ENCODE assay signal across 24 cellular contexts in genomic region chr3:8931342-8931741, GRCh38. TPM values are rescaled to one million over a fixed set of nuclear protein-coding genes. Genes with fewer than 3 reads are reported as not detected.
A peak's percentile ranks its signal among the peaks of the same experiment; 100 is the strongest.
DNase-seq lines count a peak whose midpoint lies in the region; ATAC-seq and TF ChIP-seq lines count a peak whose summit lies in the region.
"Had no signal": no experiment of that assay in that cellular context is flagged by ENCODE, and none has a peak within 500 bp of the region (broad histone marks: within the 10 kb centered on the region; RNA-seq: fewer than 3 reads in every experiment).

No MANE protein-coding gene starts in this region.

- H4K5ac ChIP-seq in IMR-90 (ENCODE audit: low read depth, low read length) = peak overlapping the region; percentile 44; the same call in 1 of the 2 replicates

- no peaks in the 10 kb centered on the region for H3K79me2 ChIP-seq in osteoblast (ENCODE audit: insufficient read depth, low read length)

- H3K4me2 ChIP-seq in IMR-90 (ENCODE audit: low read depth, low read length) (peak overlapping the region; percentile 78; the same call in 1 of the 2 replicates), osteoblast (ENCODE audit: insufficient read depth, low read length) (peak overlapping the region; percentile 71)

- no peaks in the 10 kb centered on the region for H3K27me3 Mint-ChIP-seq in activated CD4-positive, alpha-beta T cell treated with anti-CD3 and anti-CD28 coated beads, Interleukin-2, amount 10 ng/mL, durations not matched to agents 24 days and 14 days
- H3K27me3 Mint-ChIP-seq: activated naive CD8-positive, alpha-beta T cell; activated T-helper 17 cell treated with anti-CD3 and anti-CD28 coated beads, Interleukin-2, amount 50 U/mL, for 72 hours; central memory CD8-positive, alpha-beta T cell; naive thymus-derived CD4-positive, alpha-beta T cell had no signal

- H2BK20ac ChIP-seq in IMR-90 (ENCODE audit: low read depth, low read length) = peak overlapping the region; percentile 55

- H2AFZ ChIP-seq in IMR-90 (replicated peaks; ENCODE audit: low read length, poor library complexity) (no peak overlapping the region), osteoblast (ENCODE audit: low read length) (peak overlapping the region; percentile 54)

- H3K4me1 Mint-ChIP-seq in activated CD4-positive, alpha-beta T cell treated with anti-CD3 and anti-CD28 coated beads, Interleukin-2, amount 10 ng/mL, durations not matched to agents 24 days and 14 days = peaks cover 3% of the 10 kb centered on the region
- H3K4me1 Mint-ChIP-seq: activated T-helper 17 cell treated with anti-CD3 and anti-CD28 coated beads, Interleukin-2, amount 50 U/mL, for 72 hours; CD14-positive monocyte; central memory CD8-positive, alpha-beta T cell; naive thymus-derived CD4-positive, alpha-beta T cell had no signal

- CTCF ChIA-PET in IMR-90 (lab: Yijun Ruan, JAX) = no interaction called here

- TF ChIP-seq CTCF in BE2C (IDR thresholded peaks at IDR 0.05; ENCODE audit: low read depth, low read length) = no peak
- TF ChIP-seq CTCF in IMR-90 (conservative IDR thresholded peaks at IDR 0.05; ENCODE audit: low read depth, low read length) = no peak
- TF ChIP-seq CTCF in choroid plexus epithelial cell (conservative IDR thresholded peaks at IDR 0.05; ENCODE audit: low read depth, low read length) = no peak
- no peak for TF ChIP-seq CTCF in osteoblast (IDR thresholded peaks at IDR 0.05; ENCODE audit: extremely low read depth, low read depth, low read length)

- peak overlapping the region; percentile 54 for H2BK5ac ChIP-seq in IMR-90 (ENCODE audit: low read depth, low read length, poor library complexity, severe bottlenecking)

- H3K36me3 Mint-ChIP-seq in activated CD4-positive, alpha-beta T cell treated with anti-CD3 and anti-CD28 coated beads, Interleukin-2, amount 10 ng/mL, durations not matched to agents 24 days and 14 days (ENCODE audit: low read depth) = peaks cover 32% of the 10 kb centered on the region

- H3K9ac ChIP-seq in IMR-90 (ENCODE audit: low read depth, low read length) = 0 out of 2 replicates have a peak overlapping the region, but pooled peaks have one; percentile 2

- H4K20me1 ChIP-seq in IMR-90 (ENCODE audit: insufficient read depth, low read length) (no peaks in the 10 kb centered on the region), osteoblast (ENCODE audit: insufficient read depth, low read length) (no peaks in the 10 kb centered on the region)

- TF ChIP-seq POLR2A in IMR-90 (IDR thresholded peaks at IDR 0.05; ENCODE audit: low read depth, low read length) = no peak

- H3K14ac ChIP-seq in IMR-90 (replicated peaks; ENCODE audit: low read depth, low read length) = no peak overlapping the region; the same call in 1 of the 2 replicates

- H3K36me3 ChIP-seq in BE2C (no peaks in the 10 kb centered on the region), IMR-90 (ENCODE audit: control insufficient read depth, insufficient read depth, low read length) (no peaks in the 10 kb centered on the region), osteoblast (ENCODE audit: insufficient read depth, low read length) (no peaks in the 10 kb centered on the region)
- H3K36me3 ChIP-seq: ascending aorta had no signal

- peak; percentile 17 for DNase-seq in BE2C
- no peak for DNase-seq in IMR-90
- peak; percentile 23 for DNase-seq in choroid plexus epithelial cell (ENCODE audit: low read depth)
- no peak for DNase-seq in osteoblast (ENCODE audit: insufficient read length, low spot score, missing footprints)
- DNase-seq in NCI-H510A treated with DMSO at 0.1 percent for 48 hours (lab: John Stamatoyannopoulos, UW) = no peak
- DNase-seq in NCI-H1417 (lab: John Stamatoyannopoulos, UW) = no peak
- DNase-seq in activated CD4-positive, alpha-beta T cell treated with anti-CD3 and anti-CD28 coated beads for 4 hours = no peak
- DNase-seq in activated CD4-positive, alpha-beta T cell treated with anti-CD3 and anti-CD28 coated beads, Interleukin-2, amount 10 ng/mL, durations not matched to agents 24 days and 14 days = no peak
- DNase-seq: ACHN; activated CD4-positive, alpha-beta T cell treated with anti-CD3 and anti-CD28 coated beads, Interleukin-2, amount 50 U/mL, for 4 hours; activated CD8-positive, alpha-beta memory T cell treated with anti-CD3 and anti-CD28 coated beads, Interleukin-2, amount 50 U/mL, for 48 hours; Calu3; DND-41; foreskin keratinocyte; KG1; naive thymus-derived CD4-positive, alpha-beta T cell; NCI-H1694; T-helper 9 cell had no signal

- ATAC-seq in IMR-90 (ENCODE audit: low read depth) = no peak
- ATAC-seq: activated T-helper 17 cell treated with anti-CD3 and anti-CD28 coated beads, Interleukin-2, amount 50 U/mL, for 72 hours; foreskin keratinocyte; GM12878; naive thymus-derived CD4-positive, alpha-beta T cell had no signal

- H2BK15ac ChIP-seq in IMR-90 (ENCODE audit: low read depth, low read length) = 0 out of 3 replicates have a peak overlapping the region, but pooled peaks have one; percentile 15

- H3K4me1 ChIP-seq in BE2C (no peaks in the 10 kb centered on the region), IMR-90 (ENCODE audit: control insufficient read depth, insufficient read depth, low read length) (peaks cover 1% of the 10 kb centered on the region; the same call in 1 of the 2 replicates), osteoblast (ENCODE audit: insufficient read depth, low read length) (no peaks in the 10 kb centered on the region)
- H3K4me1 ChIP-seq: ascending aorta had no signal

- no peaks in the 10 kb centered on the region for H3K9me3 Mint-ChIP-seq in activated CD4-positive, alpha-beta T cell treated with anti-CD3 and anti-CD28 coated beads, Interleukin-2, amount 10 ng/mL, durations not matched to agents 24 days and 14 days
- H3K9me3 Mint-ChIP-seq: central memory CD8-positive, alpha-beta T cell had no signal

- peak overlapping the region; percentile 32; the same call in 1 of the 2 replicates for H3K18ac ChIP-seq in IMR-90 (ENCODE audit: low read depth, low read length)

- H3K4me3 ChIP-seq in BE2C (ENCODE audit: low read depth, low read length) = no peak overlapping the region
- no peak overlapping the region for H3K4me3 ChIP-seq in IMR-90 (ENCODE audit: insufficient read depth, low read depth, low read length)
- no peak overlapping the region for H3K4me3 ChIP-seq in choroid plexus epithelial cell (ENCODE audit: low read depth, low read length)
- H3K4me3 ChIP-seq in osteoblast (ENCODE audit: insufficient read depth, low read length) = peak overlapping the region; percentile 30
- H3K4me3 ChIP-seq: ascending aorta, GM12878 had no signal

- dilution Hi-C loops in IMR-90 (cut with HindIII; ENCODE audit: low sequenced_read_pairs, unreplicated experiment) = no loop called here

- H4K8ac ChIP-seq in IMR-90 (ENCODE audit: low read depth in 2 of 2, low read length in 2 of 2) = peak overlapping the region in 1 of 2 experiments; percentile 64; a peak in 1 of 4 replicates

- 100% methylated on average over 2 of the region's 3 CpGs; no CpG with 5 or more reads in 1 of the 2 experiments for WGBS in IMR-90 (ENCODE audit: extremely low coverage in 2 of 2, insufficient read length in 1 of 2), 2 experiments

- H3K27me3 ChIP-seq in BE2C = no peaks in the 10 kb centered on the region
- no peaks in the 10 kb centered on the region for H3K27me3 ChIP-seq in IMR-90 (ENCODE audit: control insufficient read depth, insufficient read depth, low read length)
- H3K27me3 ChIP-seq in osteoblast (ENCODE audit: insufficient read depth, low read length) = no peaks in the 10 kb centered on the region
- H3K27me3 ChIP-seq: ascending aorta, foreskin keratinocyte had no signal

- peak overlapping the region; percentile 51; the same call in 1 of the 2 replicates for H3K23ac ChIP-seq in IMR-90 (ENCODE audit: low read depth, low read length)

- no TSS peak for BruUV-seq in IMR-90 (replicated peaks; lab: Mats Ljungman, UMichigan)

- POLR2A ChIA-PET in IMR-90 (lab: Charles Lee; ENCODE audit: unreplicated experiment) = no interaction called here

- no peak overlapping the region; the same call in 1 of the 2 replicates for H3K4ac ChIP-seq in IMR-90 (ENCODE audit: low read depth, low read length)

- H2AK9ac ChIP-seq in IMR-90 (replicated peaks; ENCODE audit: low read depth, low read length, poor library complexity) = no peak overlapping the region

- no peak overlapping the region for H3K27ac ChIP-seq in IMR-90 (ENCODE audit: insufficient read depth, low read length)
- peak overlapping the region; percentile 17 for H3K27ac ChIP-seq in osteoblast (ENCODE audit: low read depth, low read length)
- H3K27ac ChIP-seq: ascending aorta, foreskin keratinocyte had no signal

- no peak for TF ChIP-seq RAD21 in IMR-90 (IDR thresholded peaks at IDR 0.05; ENCODE audit: low read length)

- H2AK5ac ChIP-seq in IMR-90 (ENCODE audit: low read depth, low read length) = no peak overlapping the region

- H2BK120ac ChIP-seq in IMR-90 (ENCODE audit: low read depth, low read length) = no peak overlapping the region; the same call in 1 of the 2 replicates

- in situ Hi-C loops in IMR-90 (cut with MboI; ENCODE audit: low sequenced_read_pairs) = no loop called here

- H3K9me3 ChIP-seq in BE2C (no peaks in the 10 kb centered on the region), IMR-90 (ENCODE audit: control insufficient read depth, insufficient read depth, low read length) (no peaks in the 10 kb centered on the region), osteoblast (ENCODE audit: low read depth, low read length) (no peaks in the 10 kb centered on the region)
- H3K9me3 ChIP-seq: ascending aorta had no signal

- H3K27ac Mint-ChIP-seq in activated CD4-positive, alpha-beta T cell treated with anti-CD3 and anti-CD28 coated beads, Interleukin-2, amount 10 ng/mL, durations not matched to agents 24 days and 14 days = no peak overlapping the region
- H3K27ac Mint-ChIP-seq: activated naive CD8-positive, alpha-beta T cell; activated T-helper 17 cell treated with anti-CD3 and anti-CD28 coated beads, Interleukin-2, amount 50 U/mL, for 72 hours; CD14-positive monocyte; naive thymus-derived CD4-positive, alpha-beta T cell had no signal

- no peaks in the 10 kb centered on the region; a peak in 1 of 4 replicates for H3K79me1 ChIP-seq in IMR-90 (ENCODE audit: low read depth in 1 of 2, low read length in 2 of 2)

- intact Hi-C loops in IMR-90 (cut with micrococcal nuclease) = no loop called here
- intact Hi-C loops in activated CD4-positive, alpha-beta T cell treated with anti-CD3 and anti-CD28 coated beads, Interleukin-2, amount 10 ng/mL, durations not matched to agents 24 days and 14 days (cut with micrococcal nuclease) = no loop called here

- 0 out of 2 replicates have a peak, but pooled peaks cover 2% of the 10 kb centered on the region for H3K9me1 ChIP-seq in IMR-90 (ENCODE audit: insufficient read depth, low read length)

- no peak overlapping the region for H3K4me3 Mint-ChIP-seq in activated CD4-positive, alpha-beta T cell treated with anti-CD3 and anti-CD28 coated beads, Interleukin-2, amount 10 ng/mL, durations not matched to agents 24 days and 14 days
- H3K4me3 Mint-ChIP-seq: activated naive CD8-positive, alpha-beta T cell; activated T-helper 17 cell treated with anti-CD3 and anti-CD28 coated beads, Interleukin-2, amount 50 U/mL, for 72 hours; CD14-positive monocyte; central memory CD8-positive, alpha-beta T cell; naive thymus-derived CD4-positive, alpha-beta T cell had no signal

- no peak overlapping the region for H4K91ac ChIP-seq in IMR-90 (ENCODE audit: insufficient read depth, low read depth, low read length)

- H3K56ac ChIP-seq in IMR-90 (ENCODE audit: extremely low read depth, insufficient read depth, low read length) = no peak overlapping the region

RNA-seq across cellular contexts. Expression of gene RAD18, which starts 31.9 kb away (rescaled TPM):
- polyA plus RNA-seq in BE2C (2012; ENCODE audit: insufficient read depth, insufficient read length, low read depth) = 1.8 TPM
- total RNA-seq in IMR-90 (2012; rRNA removed) (17.2 and 22.2 TPM in 2 replicates), osteoblast (7.6 and 8.8 TPM in 2 replicates)
- 6.9 and 8.2 TPM in 2 replicates for polyA plus RNA-seq in IMR-90 (2012; rRNA removed)
- 1.3 and 1.8 TPM in 2 replicates for polyA plus RNA-seq in IMR-90 (2012; cell fraction: cytosol; rRNA removed)
- polyA plus RNA-seq in IMR-90 (2012; cell fraction: nucleus; rRNA removed; ENCODE audit: low replicate concordance) = 5.3 and 13.9 TPM in 2 replicates
- total RNA-seq in activated CD4-positive, alpha-beta T cell treated with anti-CD3 and anti-CD28 coated beads, Interleukin-2, amount 10 ng/mL, durations not matched to agents 24 days and 14 days = 52.8 and 55.1 TPM in 2 replicates

Comparison
In these comparisons a context has a peak if more than half of its experiments do, and no peak if none do; other contexts are left out.
1. DNase-seq: peak in BE2C (single experiment) and choroid plexus epithelial cell (single experiment); none in IMR-90 (single experiment), osteoblast (single experiment), NCI-H510A treated with DMSO at 0.1 percent for 48 hours (single experiment), NCI-H1417 (0 of 3), activated CD4-positive, alpha-beta T cell treated with anti-CD3 and anti-CD28 coated beads for 4 hours (0 of 2) and activated CD4-positive, alpha-beta T cell treated with anti-CD3 and anti-CD28 coated beads, Interleukin-2, amount 10 ng/mL, durations not matched to agents 24 days and 14 days (single experiment).